1 cellular context compared by ENCODE assay signal in genomic region chr20:5141615-5142014, GRCh38.
TF ChIP-seq lines count a peak whose summit lies in the region.

No MANE protein-coding gene starts in this region.

TF ChIP-seq in GM12878, 131 proteins besides CTCF, POLR2A, EP300 and RAD21:
- TF ChIP-seq RUNX3 (IDR thresholded peaks at IDR 0.05; ENCODE audit: low read length) (0 out of 2 replicates have a peak, but pooled peaks have one; percentile 26), BRCA1 (IDR thresholded peaks at IDR 0.05; ENCODE audit: low read depth, low read length) (no peak)
